ENCODE assay signal across 25 cellular contexts in the genomic region with DNA sequence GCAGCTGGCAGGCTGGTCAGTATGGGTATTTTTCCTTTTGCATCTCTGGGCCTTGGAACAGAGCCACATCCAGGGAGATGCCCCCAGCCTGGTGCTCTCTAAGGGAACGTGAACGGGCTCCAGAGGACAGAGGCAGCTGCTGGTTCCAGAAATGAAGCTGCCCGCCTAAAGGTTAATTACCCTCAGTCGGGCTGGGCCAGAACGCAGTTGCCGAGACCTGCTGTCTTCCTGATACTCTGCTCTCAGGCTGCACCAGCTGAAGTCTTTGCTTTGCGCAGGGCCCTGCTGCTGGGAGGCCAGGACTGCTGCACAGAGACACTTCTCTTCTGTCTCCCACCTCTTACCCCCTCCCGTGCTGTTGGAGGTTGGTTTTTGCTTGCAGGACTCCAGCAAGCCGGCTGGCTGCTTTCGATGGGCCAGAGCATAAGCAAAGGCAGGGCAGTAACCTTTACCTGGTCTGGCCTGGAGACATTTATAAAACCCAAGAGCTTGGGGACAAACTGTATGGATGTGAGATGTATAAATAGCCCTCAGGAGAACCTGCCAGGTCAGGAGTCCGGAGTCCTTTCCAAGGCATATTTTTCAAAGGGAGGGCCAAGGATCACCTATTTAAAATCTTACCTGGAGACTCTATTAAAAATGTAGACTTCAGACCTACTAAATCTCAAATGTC.
"Had no signal": no experiment of that assay in that cellular context is flagged by ENCODE, and none has a peak within 500 bp of the region (broad histone marks: within the 10 kb centered on the region; RNA-seq: fewer than 3 reads in every experiment).

No MANE protein-coding gene starts in this region.

- H3K4me3 Mint-ChIP-seq: effector memory CD8-positive, alpha-beta T cell; memory B cell; mesothelial cell of epicardium; natural killer cell; neural crest cell; stimulated activated naive B cell treated with anti-CD40 and anti-IgM and Interleukin-4, amounts not matched to agents 10 μg/mL and 1 μg/mL and 100 μg/mL, for 72 hours; stimulated activated naive CD8-positive, alpha-beta T cell treated with anti-CD3 and anti-CD28 coated beads, Interleukin-15, amount 100 ng/mL, for 72 hours had no signal

- H3K27ac ChIP-seq: epithelial cell of prostate, esophagus muscularis mucosa, gastrocnemius medialis, heart right ventricle, lower lobe of right lung, parathyroid adenoma, prostate gland, right lobe of liver, testis, tibial nerve had no signal

- ATAC-seq: effector memory CD8-positive, alpha-beta T cell; gastrocnemius medialis; left lobe of liver; lower lobe of right lung; natural killer cell; right lobe of liver; stimulated activated naive B cell treated with anti-CD40 and anti-IgM and Interleukin-4, amounts not matched to agents 10 μg/mL and 1 μg/mL and 100 μg/mL, for 72 hours; stimulated activated naive CD8-positive, alpha-beta T cell treated with anti-CD3 and anti-CD28 coated beads, Interleukin-15, amount 100 ng/mL, for 72 hours had no signal

- H3K4me3 ChIP-seq: dorsolateral prefrontal cortex, esophagus muscularis mucosa, gastrocnemius medialis, heart right ventricle, lower lobe of right lung, prostate gland, right lobe of liver, testis, tibial nerve had no signal

- H3K4me1 Mint-ChIP-seq: stimulated activated naive CD8-positive, alpha-beta T cell treated with anti-CD3 and anti-CD28 coated beads, Interleukin-15, amount 100 ng/mL, for 72 hours had no signal

- H3K9me3 ChIP-seq: prostate gland, right lobe of liver, testis had no signal

- DNase-seq: cortex of kidney; dorsolateral prefrontal cortex; effector memory CD8-positive, alpha-beta T cell; gastrocnemius medialis; heart right ventricle; hypothalamus; kidney glomerular epithelial cell; lower lobe of right lung; natural killer cell; occipital lobe; right lobe of liver; stimulated activated CD4-positive, alpha-beta T cell treated with anti-CD3 and anti-CD28 coated beads, Interleukin-2, amount 100 ng/mL, for 24 hours; stimulated activated CD4-positive, alpha-beta T cell treated with anti-CD3 and anti-CD28 coated beads, Interleukin-4, amount 100 ng/mL, for 4 hours; stimulated activated naive B cell treated with anti-CD40 and anti-IgM and Interleukin-4, amounts not matched to agents 10 μg/mL and 1 μg/mL and 100 μg/mL, for 72 hours; stimulated activated naive CD8-positive, alpha-beta T cell treated with anti-CD3 and anti-CD28 coated beads, Interleukin-15, amount 100 ng/mL, for 72 hours; testis had no signal

- H3K27me3 ChIP-seq: dorsolateral prefrontal cortex, right lobe of liver, testis, tibial nerve had no signal

- H3K4me1 ChIP-seq: gastrocnemius medialis, parathyroid adenoma, prostate gland, right lobe of liver had no signal

- H3K36me3 ChIP-seq: esophagus muscularis mucosa, gastrocnemius medialis, heart right ventricle, lower lobe of right lung, prostate gland, right lobe of liver, tibial nerve had no signal

- H3K9me3 Mint-ChIP-seq: natural killer cell had no signal

- H3K27ac Mint-ChIP-seq: effector memory CD8-positive, alpha-beta T cell; memory B cell; mesothelial cell of epicardium; natural killer cell; stimulated activated naive B cell treated with anti-CD40 and anti-IgM and Interleukin-4, amounts not matched to agents 10 μg/mL and 1 μg/mL and 100 μg/mL, for 72 hours; stimulated activated naive CD8-positive, alpha-beta T cell treated with anti-CD3 and anti-CD28 coated beads, Interleukin-15, amount 100 ng/mL, for 72 hours had no signal

- H3K36me3 Mint-ChIP-seq: mesothelial cell of epicardium, natural killer cell had no signal
